In genomic region chr6:16337280-16337975, GRCh38 we compare ENCODE assay signal across 8 cellular contexts.
DNase-seq lines count a peak whose midpoint lies in the region; ATAC-seq, FAIRE-seq and TF ChIP-seq lines count a peak whose summit lies in the region.

No MANE protein-coding gene starts in this region.

- H3K4me3 ChIP-seq in astrocyte (ENCODE audit: insufficient read depth, low read depth, low read length), result no peak overlapping the region
- no peak overlapping the region for H3K4me3 ChIP-seq in left ventricle myocardium inferior

- in situ Hi-C loops in G401 (cut with HindIII; ENCODE audit: low sequenced_read_pairs), result no loop called here

- peaks cover 58% of the 10 kb centered on the region for H3K4me1 Mint-ChIP-seq in astrocyte (ENCODE audit: low read depth, unreplicated experiment)

- H3K36me3 ChIP-seq in astrocyte (ENCODE audit: insufficient read depth, low read length), result no peaks in the 10 kb centered on the region
- H3K36me3 ChIP-seq in left ventricle myocardium inferior, result no peaks in the 10 kb centered on the region

- H3K27ac Mint-ChIP-seq in astrocyte (ENCODE audit: unreplicated experiment), result peak overlapping the region; percentile 54

- H3K4me1 ChIP-seq in astrocyte (ENCODE audit: insufficient read depth, low read length) (peaks cover 49% of the 10 kb centered on the region), left ventricle myocardium inferior (peaks cover 76% of the 10 kb centered on the region)

- H3K36me3 Mint-ChIP-seq in astrocyte (ENCODE audit: low read depth, unreplicated experiment), result peaks cover 9% of the 10 kb centered on the region

- no peaks in the 10 kb centered on the region for H4K20me1 ChIP-seq in astrocyte (ENCODE audit: insufficient read depth, low read length)

- ATAC-seq in sciatic nerve, result peak; percentile 91
- ATAC-seq in GM21423 (IDR thresholded peaks at IDR 0.05; ENCODE audit: unreplicated experiment), result no peak
- ATAC-seq in GM21717 (IDR thresholded peaks at IDR 0.05; ENCODE audit: unreplicated experiment), result no peak
- no peak for ATAC-seq in GM21390 (IDR thresholded peaks at IDR 0.05; ENCODE audit: unreplicated experiment)

- H2AFZ ChIP-seq in astrocyte (ENCODE audit: low read depth, low read length), result no peak overlapping the region

- intact Hi-C loops in left ventricle myocardium inferior (cut with micrococcal nuclease), result no loop called here
- intact Hi-C loops in sciatic nerve (cut with DNase I), result loop anchor here (10.0 kb wide), 1 partner anchor 427 kb away; the partner anchor contains the start of gene ATXN1

- peak overlapping the region; percentile 49 for H3K4me2 ChIP-seq in astrocyte (ENCODE audit: low read length)

- peak overlapping the region; percentile 7 for H3K9ac ChIP-seq in astrocyte (ENCODE audit: low read length)

- H3K27ac ChIP-seq in astrocyte (ENCODE audit: low read depth, low read length) (peak overlapping the region; percentile 82), left ventricle myocardium inferior (replicated peaks) (peak overlapping the region; percentile 63)

- TF ChIP-seq CTCF in astrocyte (IDR thresholded peaks at IDR 0.05; ENCODE audit: insufficient read depth, low read depth, low read length), result no peak
- TF ChIP-seq CTCF in left ventricle myocardium inferior (IDR thresholded peaks at IDR 0.05; ENCODE audit: borderline replicate concordance), result no peak

- DNase-seq in G401 (ENCODE audit: low spot score) (peak; percentile 48), astrocyte (ENCODE audit: low read depth) (peak; percentile 90), left ventricle myocardium inferior (peak; percentile 97), sciatic nerve (ENCODE audit: low spot score) (peak; percentile 96)
- DNase-seq in stimulated activated CD4-positive, alpha-beta T cell treated with anti-CD3 and anti-CD28 coated beads, Interleukin-2, amount 100 ng/mL, for 48 hours, result no peak

- H3K27me3 Mint-ChIP-seq in astrocyte (ENCODE audit: low read depth, unreplicated experiment), result no peaks in the 10 kb centered on the region

- peaks cover 3% of the 10 kb centered on the region for H3K79me2 ChIP-seq in astrocyte (ENCODE audit: insufficient read depth, low read length)

- no peaks in the 10 kb centered on the region for H3K9me3 Mint-ChIP-seq in astrocyte (ENCODE audit: unreplicated experiment)

- no peaks in the 10 kb centered on the region for H3K9me3 ChIP-seq in astrocyte (ENCODE audit: insufficient read depth, low read depth, low read length)
- H3K9me3 ChIP-seq in left ventricle myocardium inferior (replicated peaks), result no peaks in the 10 kb centered on the region

- FAIRE-seq in astrocyte (lab: Jason Lieb, UNC), result peak; percentile 74

- H3K27me3 ChIP-seq in astrocyte (ENCODE audit: insufficient read depth, low read length) (no peaks in the 10 kb centered on the region), left ventricle myocardium inferior (ENCODE audit: low read depth) (no peaks in the 10 kb centered on the region)

- H3K4me3 Mint-ChIP-seq in astrocyte (ENCODE audit: unreplicated experiment), result no peak overlapping the region

Comparison
In these comparisons a context has a peak if more than half of its experiments do, and no peak if none do; other contexts are left out.
1. DNase-seq: peak in G401 (single experiment), astrocyte (single experiment), left ventricle myocardium inferior (single experiment) and sciatic nerve (single experiment); none in stimulated activated CD4-positive, alpha-beta T cell treated with anti-CD3 and anti-CD28 coated beads, Interleukin-2, amount 100 ng/mL, for 48 hours (0 of 2).